8 cellular contexts compared by ENCODE assay signal in the genomic region with DNA sequence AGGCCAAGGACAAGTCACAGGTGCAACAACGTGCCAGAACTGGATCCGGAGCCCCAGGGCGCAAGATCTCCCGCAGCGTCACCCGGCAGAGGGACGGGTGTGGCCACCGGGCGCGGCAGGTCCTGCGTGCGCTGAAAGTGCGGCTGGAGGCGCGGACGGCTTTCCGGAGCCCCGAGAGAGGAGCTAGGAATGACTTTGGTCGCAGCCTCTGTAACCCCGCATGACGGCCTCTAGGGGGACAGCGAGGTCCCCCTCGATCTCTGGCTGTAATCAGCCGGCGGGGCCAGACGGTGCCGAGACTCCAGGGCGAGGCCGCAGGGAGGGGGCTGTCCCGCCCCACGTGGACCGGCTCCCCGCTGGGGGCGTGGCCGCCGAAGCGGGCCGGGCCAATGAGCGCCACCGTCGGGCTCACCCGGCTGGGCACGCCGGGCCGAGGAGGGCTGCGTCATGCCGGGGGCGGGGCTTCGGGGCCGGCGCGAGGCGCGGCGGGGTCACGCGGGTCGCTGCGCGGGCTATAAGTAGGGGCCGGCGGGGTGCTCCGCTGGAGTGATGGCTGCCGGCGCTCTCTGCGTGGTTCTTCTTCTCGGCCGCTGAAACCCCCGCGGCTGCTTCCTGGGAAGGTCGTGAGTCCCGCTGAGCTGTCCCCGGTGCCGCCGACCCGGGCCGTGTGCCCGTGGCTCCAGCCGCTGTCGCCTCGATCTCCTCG. TPM values are rescaled to one million over a fixed set of nuclear protein-coding genes. Genes with fewer than 3 reads are reported as not detected.
A peak's percentile ranks its signal among the peaks of the same experiment; 100 is the strongest.
DNase-seq lines count a peak whose midpoint lies in the region; ATAC-seq and TF ChIP-seq lines count a peak whose summit lies in the region.

A gene with protein sequence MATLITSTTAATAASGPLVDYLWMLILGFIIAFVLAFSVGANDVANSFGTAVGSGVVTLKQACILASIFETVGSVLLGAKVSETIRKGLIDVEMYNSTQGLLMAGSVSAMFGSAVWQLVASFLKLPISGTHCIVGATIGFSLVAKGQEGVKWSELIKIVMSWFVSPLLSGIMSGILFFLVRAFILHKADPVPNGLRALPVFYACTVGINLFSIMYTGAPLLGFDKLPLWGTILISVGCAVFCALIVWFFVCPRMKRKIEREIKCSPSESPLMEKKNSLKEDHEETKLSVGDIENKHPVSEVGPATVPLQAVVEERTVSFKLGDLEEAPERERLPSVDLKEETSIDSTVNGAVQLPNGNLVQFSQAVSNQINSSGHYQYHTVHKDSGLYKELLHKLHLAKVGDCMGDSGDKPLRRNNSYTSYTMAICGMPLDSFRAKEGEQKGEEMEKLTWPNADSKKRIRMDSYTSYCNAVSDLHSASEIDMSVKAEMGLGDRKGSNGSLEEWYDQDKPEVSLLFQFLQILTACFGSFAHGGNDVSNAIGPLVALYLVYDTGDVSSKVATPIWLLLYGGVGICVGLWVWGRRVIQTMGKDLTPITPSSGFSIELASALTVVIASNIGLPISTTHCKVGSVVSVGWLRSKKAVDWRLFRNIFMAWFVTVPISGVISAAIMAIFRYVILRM (plus strand): TSS at position 544 of the 706 bp plus-strand sequence. CDS start 890 bp downstream, outside the sequence.

- TF ChIP-seq CTCF in GM20000 (IDR thresholded peaks at IDR 0.05; ENCODE audit: extremely low read depth, missing control alignments): peak; percentile 31

- peak within 1 kb of the TSS; percentile 84 for H3K27ac Mint-ChIP-seq in activated CD8-positive, alpha-beta memory T cell treated with anti-CD3 and anti-CD28 coated beads, Interleukin-2, amount 10 ng/mL, durations not matched to agents 7 days and 5 days

- H3K4me3 Mint-ChIP-seq in activated CD8-positive, alpha-beta memory T cell treated with anti-CD3 and anti-CD28 coated beads, Interleukin-2, amount 10 ng/mL, durations not matched to agents 7 days and 5 days: peak within 1 kb of the TSS; percentile 96

- no peaks in the 10 kb centered on the region for H3K36me3 ChIP-seq in endocrine pancreas (ENCODE audit: control insufficient read depth, insufficient read depth, low read length)

- H3K36me3 Mint-ChIP-seq in activated CD8-positive, alpha-beta memory T cell treated with anti-CD3 and anti-CD28 coated beads, Interleukin-2, amount 10 ng/mL, durations not matched to agents 7 days and 5 days: peaks cover 37% of the 10 kb centered on the region

- H3K9ac ChIP-seq in endocrine pancreas (ENCODE audit: control insufficient read depth, insufficient read depth, low read length): peak within 1 kb of the TSS; percentile 89

- H3K9me3 ChIP-seq in endocrine pancreas (ENCODE audit: control insufficient read depth, low read length): no peaks in the 10 kb centered on the region

- ATAC-seq in activated CD8-positive, alpha-beta memory T cell treated with anti-CD3 and anti-CD28 coated beads, Interleukin-2, amount 10 ng/mL, durations not matched to agents 7 days and 5 days: peak; percentile 92

- CTCF ChIA-PET in activated CD8-positive, alpha-beta memory T cell treated with anti-CD3 and anti-CD28 coated beads, Interleukin-2, amount 10 ng/mL, durations not matched to agents 7 days and 5 days (lab: Charles Lee): interaction anchor here (0.8 to 5.4 kb wide), 14 partner anchors 10 to 296 kb away, joined by 3 to 143 read pairs (median 6); no protein-coding TSS in a partner anchor

- DNase-seq in COR-L47 (lab: John Stamatoyannopoulos, UW) (peak; percentile 93), GM20000 (ENCODE audit: low spot score) (peak; percentile 100), HT-29 (ENCODE audit: low spot score) (peak; percentile 95), NOMO-1 treated with dmso at 0.1 percent for 144 hours (lab: John Stamatoyannopoulos, UW; ENCODE audit: unreplicated experiment) (peak; percentile 91), mesenteric fat pad (ENCODE audit: low spot score) (peak; percentile 100)
- DNase-seq in activated CD8-positive, alpha-beta memory T cell treated with anti-CD3 and anti-CD28 coated beads, Interleukin-2, amount 10 ng/mL, durations not matched to agents 7 days and 5 days: peak; percentile 98
- peak; percentile 93 to 99 for DNase-seq in stimulated activated CD8-positive, alpha-beta memory T cell treated with anti-CD3 and anti-CD28 coated beads, Interleukin-15, amount 100 ng/mL, for 4 hours (ENCODE audit: low read depth in 2 of 2)

- no peaks in the 10 kb centered on the region for H3K4me1 ChIP-seq in endocrine pancreas (ENCODE audit: control insufficient read depth, insufficient read depth, low read length)

- H3K27me3 ChIP-seq in endocrine pancreas (ENCODE audit: control insufficient read depth, insufficient read depth, low read length): no peaks in the 10 kb centered on the region

- peaks cover 62% of the 10 kb centered on the region for H3K4me1 Mint-ChIP-seq in activated CD8-positive, alpha-beta memory T cell treated with anti-CD3 and anti-CD28 coated beads, Interleukin-2, amount 10 ng/mL, durations not matched to agents 7 days and 5 days

- H3K27me3 Mint-ChIP-seq in activated CD8-positive, alpha-beta memory T cell treated with anti-CD3 and anti-CD28 coated beads, Interleukin-2, amount 10 ng/mL, durations not matched to agents 7 days and 5 days: no peaks in the 10 kb centered on the region

- peak within 1 kb of the TSS; percentile 91 for H3K4me3 ChIP-seq in endocrine pancreas (ENCODE audit: control insufficient read depth, insufficient read depth, low read length)

- no peaks in the 10 kb centered on the region for H3K9me3 Mint-ChIP-seq in activated CD8-positive, alpha-beta memory T cell treated with anti-CD3 and anti-CD28 coated beads, Interleukin-2, amount 10 ng/mL, durations not matched to agents 7 days and 5 days (ENCODE audit: low read depth)

RNA-seq across cellular contexts. Expression of the gene that starts here (rescaled TPM):
- total RNA-seq in HT-29 (2014; rRNA removed; shearing (Covaris generic)): 30.3 and 32.7 TPM in 2 replicates
- total RNA-seq in activated CD8-positive, alpha-beta memory T cell treated with anti-CD3 and anti-CD28 coated beads, Interleukin-2, amount 10 ng/mL, durations not matched to agents 7 days and 5 days: 100 to 1,000 TPM; 134 to 146 TPM
- total RNA-seq in mesenteric fat pad: 46.5 TPM

Comparison
In these comparisons a context has a peak if more than half of its experiments do, and no peak if none do; other contexts are left out.
1. Peak in every context shown above with its lines: DNase-seq, ATAC-seq and H3K4me3 ChIP-seq.